Comparison of ENCODE assay signal across 1 cellular context in the genomic region with DNA sequence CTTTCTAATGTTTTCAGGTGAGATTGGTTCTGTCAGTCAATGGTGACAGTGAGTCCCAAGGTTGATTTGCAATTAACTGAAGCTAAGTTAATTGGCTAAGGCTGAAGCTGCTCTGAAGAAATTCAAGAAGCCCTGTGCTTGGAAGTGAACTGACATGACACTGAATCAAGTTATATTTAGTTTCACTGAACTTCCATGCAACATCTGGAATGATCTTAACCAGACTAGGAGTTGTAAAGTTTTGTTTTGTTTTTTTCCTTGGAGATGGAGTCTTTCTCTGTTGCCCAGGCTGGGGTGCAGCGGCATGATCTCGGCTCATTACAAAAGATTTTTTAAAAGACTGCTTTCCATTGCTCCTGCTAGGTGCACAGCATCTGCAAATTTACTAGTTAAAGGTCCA.
TF ChIP-seq lines count a peak whose summit lies in the region.

No MANE protein-coding gene starts in this region.

TF ChIP-seq in GM23338, 12 proteins besides CTCF, POLR2A, EP300 and RAD21:
- TF ChIP-seq, protein P1, sequence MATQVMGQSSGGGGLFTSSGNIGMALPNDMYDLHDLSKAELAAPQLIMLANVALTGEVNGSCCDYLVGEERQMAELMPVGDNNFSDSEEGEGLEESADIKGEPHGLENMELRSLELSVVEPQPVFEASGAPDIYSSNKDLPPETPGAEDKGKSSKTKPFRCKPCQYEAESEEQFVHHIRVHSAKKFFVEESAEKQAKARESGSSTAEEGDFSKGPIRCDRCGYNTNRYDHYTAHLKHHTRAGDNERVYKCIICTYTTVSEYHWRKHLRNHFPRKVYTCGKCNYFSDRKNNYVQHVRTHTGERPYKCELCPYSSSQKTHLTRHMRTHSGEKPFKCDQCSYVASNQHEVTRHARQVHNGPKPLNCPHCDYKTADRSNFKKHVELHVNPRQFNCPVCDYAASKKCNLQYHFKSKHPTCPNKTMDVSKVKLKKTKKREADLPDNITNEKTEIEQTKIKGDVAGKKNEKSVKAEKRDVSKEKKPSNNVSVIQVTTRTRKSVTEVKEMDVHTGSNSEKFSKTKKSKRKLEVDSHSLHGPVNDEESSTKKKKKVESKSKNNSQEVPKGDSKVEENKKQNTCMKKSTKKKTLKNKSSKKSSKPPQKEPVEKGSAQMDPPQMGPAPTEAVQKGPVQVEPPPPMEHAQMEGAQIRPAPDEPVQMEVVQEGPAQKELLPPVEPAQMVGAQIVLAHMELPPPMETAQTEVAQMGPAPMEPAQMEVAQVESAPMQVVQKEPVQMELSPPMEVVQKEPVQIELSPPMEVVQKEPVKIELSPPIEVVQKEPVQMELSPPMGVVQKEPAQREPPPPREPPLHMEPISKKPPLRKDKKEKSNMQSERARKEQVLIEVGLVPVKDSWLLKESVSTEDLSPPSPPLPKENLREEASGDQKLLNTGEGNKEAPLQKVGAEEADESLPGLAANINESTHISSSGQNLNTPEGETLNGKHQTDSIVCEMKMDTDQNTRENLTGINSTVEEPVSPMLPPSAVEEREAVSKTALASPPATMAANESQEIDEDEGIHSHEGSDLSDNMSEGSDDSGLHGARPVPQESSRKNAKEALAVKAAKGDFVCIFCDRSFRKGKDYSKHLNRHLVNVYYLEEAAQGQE (IDR thresholded peaks at IDR 0.05; ENCODE audit: unreplicated experiment) = no peak
- TF ChIP-seq STAT1 (IDR thresholded peaks at IDR 0.05; ENCODE audit: unreplicated experiment) = no peak
- TF ChIP-seq NANOG (IDR thresholded peaks at IDR 0.05; ENCODE audit: borderline replicate concordance) = no peak
- no peak for TF ChIP-seq ZNF331 (CRISPR knock-in tag; IDR thresholded peaks at IDR 0.05; ENCODE audit: low read depth)
- no peak for TF ChIP-seq ZNF114 (CRISPR knock-in tag; IDR thresholded peaks at IDR 0.05)
- TF ChIP-seq EZH2 (IDR thresholded peaks at IDR 0.05; ENCODE audit: low read depth, unreplicated experiment) = no peak
- no peak for TF ChIP-seq JUNB (IDR thresholded peaks at IDR 0.05; ENCODE audit: unreplicated experiment)
